In the genomic region with DNA sequence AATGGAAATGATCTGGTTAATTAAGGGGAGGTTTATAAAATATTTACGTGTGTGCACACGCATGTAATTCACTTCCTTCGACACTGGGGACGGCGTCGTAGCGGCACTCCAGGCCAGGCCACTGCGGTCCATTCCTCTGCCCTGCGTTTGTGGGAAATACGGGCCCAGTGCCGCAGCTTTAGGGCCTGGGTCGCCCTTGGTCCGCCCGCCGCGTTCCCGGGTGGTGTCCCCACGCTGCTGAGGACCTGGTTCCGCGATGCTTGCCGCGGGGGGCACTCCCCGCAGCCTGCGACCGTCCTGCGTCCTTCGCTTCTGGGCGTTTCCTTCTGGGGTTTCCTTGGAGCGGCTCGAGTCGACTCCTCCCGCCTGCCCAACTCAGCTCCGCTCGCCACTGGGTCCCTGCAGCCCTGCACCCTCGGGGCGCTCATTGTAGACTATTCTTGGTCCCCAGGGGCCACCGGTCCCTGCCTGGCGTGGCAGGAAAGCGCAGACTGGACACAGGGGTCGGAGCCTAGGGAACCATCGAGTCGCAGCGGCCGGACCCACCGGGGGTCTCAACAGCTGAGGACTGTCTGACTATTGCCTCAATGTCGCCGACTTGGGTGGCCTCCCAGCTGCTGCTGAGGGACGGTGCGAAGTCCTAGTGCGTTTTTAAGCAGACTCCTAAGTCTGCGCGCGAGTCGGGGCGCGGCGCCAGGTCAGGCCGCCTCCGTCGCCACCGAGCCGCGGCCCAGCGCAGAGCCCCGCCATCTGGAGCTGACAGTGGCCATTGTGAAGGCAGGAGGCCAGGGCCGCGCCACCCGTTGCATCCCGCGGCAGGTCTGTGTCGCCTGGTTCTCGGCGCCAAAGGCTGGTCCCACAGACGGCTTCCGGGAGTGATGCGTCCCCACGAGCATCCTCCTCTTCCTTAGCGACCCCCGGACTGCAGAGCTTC, we compare ENCODE assay signal across 16 cellular contexts. TPM values are rescaled to one million over a fixed set of nuclear protein-coding genes. Genes with fewer than 3 reads are reported as not detected.
DNase-seq lines count a peak whose midpoint lies in the region; ATAC-seq lines count a peak whose summit lies in the region.
"Had no signal": no experiment of that assay in that cellular context is flagged by ENCODE, and none has a peak within 500 bp of the region (broad histone marks: within the 10 kb centered on the region; RNA-seq: fewer than 3 reads in every experiment).

No MANE protein-coding gene starts in this region.

- H3K27me3 ChIP-seq in HUES48 (ENCODE audit: control insufficient read depth, insufficient read depth, low read length) (peaks cover 94% of the 10 kb centered on the region), iPS-18a (ENCODE audit: control insufficient read depth, insufficient read depth, low read length) (peaks cover 94% of the 10 kb centered on the region)

- peaks cover 50% of the 10 kb centered on the region for H3K27me3 Mint-ChIP-seq in activated T-helper 1 cell treated with anti-CD3 and anti-CD28 coated beads, Interleukin-12 subunit alpha, Interleukin-12 subunit beta, Interleukin-2, Interleukin-4 antibody, amounts not matched to agents 30 ng/mL and 10 ng/mL and 1 ng/mL, durations not matched to agents 14 hours and 24 hours and 36 hours (ENCODE audit: insufficient read depth)

- no peak for ATAC-seq in GM18519 (IDR thresholded peaks at IDR 0.05; ENCODE audit: low FRiP score, unreplicated experiment)
- ATAC-seq: right cardiac atrium; stimulated activated naive CD8-positive, alpha-beta T cell treated with anti-CD3 and anti-CD28 coated beads, Interleukin-15, Interleukin-2, amounts not matched to agents 100 U/mL and 50 U/mL, for 24 hours had no signal

- H3K4me3 ChIP-seq in HUES48 (ENCODE audit: low read depth, low read length) (peak overlapping the region; percentile 52), iPS-18a (ENCODE audit: low read length) (peak overlapping the region; percentile 49), skin epidermis (peak overlapping the region in 6 of 7 experiments; percentile 0 to 35 (median 10))
- H3K4me3 ChIP-seq: SK-N-MC had no signal

- no peaks in the 10 kb centered on the region for H3K4me1 Mint-ChIP-seq in activated T-helper 1 cell treated with anti-CD3 and anti-CD28 coated beads, Interleukin-12 subunit alpha, Interleukin-12 subunit beta, Interleukin-2, Interleukin-4 antibody, amounts not matched to agents 30 ng/mL and 10 ng/mL and 1 ng/mL, durations not matched to agents 14 hours and 24 hours and 36 hours (ENCODE audit: low read depth)

- H3K9ac ChIP-seq in HUES48 (ENCODE audit: low read depth, low read length) (no peak overlapping the region), iPS-18a (ENCODE audit: low read length) (no peak overlapping the region)

- no peaks in the 10 kb centered on the region for H3K9me3 ChIP-seq in HUES48 (ENCODE audit: control insufficient read depth, insufficient read depth, low read length)
- no peaks in the 10 kb centered on the region for H3K9me3 ChIP-seq in iPS-18a (ENCODE audit: control insufficient read depth, low read depth, low read length)

- peaks cover 2% of the 10 kb centered on the region for H3K36me3 Mint-ChIP-seq in activated T-helper 1 cell treated with anti-CD3 and anti-CD28 coated beads, Interleukin-12 subunit alpha, Interleukin-12 subunit beta, Interleukin-2, Interleukin-4 antibody, amounts not matched to agents 30 ng/mL and 10 ng/mL and 1 ng/mL, durations not matched to agents 14 hours and 24 hours and 36 hours (ENCODE audit: low read depth)
- H3K36me3 Mint-ChIP-seq: activated naive CD8-positive, alpha-beta T cell treated with anti-CD3 and anti-CD28 coated beads, Interleukin-2, amount 10 ng/mL, durations not matched to agents 7 days and 5 days; CD4-positive, alpha-beta memory T cell had no signal

- H3K27ac ChIP-seq in HUES48 (ENCODE audit: low read depth, low read length): no peak overlapping the region
- H3K27ac ChIP-seq in iPS-18a (ENCODE audit: low read length): no peak overlapping the region
- H3K27ac ChIP-seq in skin epidermis: peak overlapping the region in 7 of 21 experiments; percentile 33 to 65 (median 54)
- H3K27ac ChIP-seq: SK-N-MC had no signal

- H3K9me3 Mint-ChIP-seq in activated T-helper 1 cell treated with anti-CD3 and anti-CD28 coated beads, Interleukin-12 subunit alpha, Interleukin-12 subunit beta, Interleukin-2, Interleukin-4 antibody, amounts not matched to agents 30 ng/mL and 10 ng/mL and 1 ng/mL, durations not matched to agents 14 hours and 24 hours and 36 hours: no peaks in the 10 kb centered on the region
- H3K9me3 Mint-ChIP-seq: activated naive CD8-positive, alpha-beta T cell treated with anti-CD3 and anti-CD28 coated beads, Interleukin-2, amount 10 ng/mL, durations not matched to agents 7 days and 5 days had no signal

- peaks cover 27% of the 10 kb centered on the region for H3K4me1 ChIP-seq in HUES48 (ENCODE audit: control insufficient read depth, insufficient read depth, low read length)
- H3K4me1 ChIP-seq in iPS-18a (ENCODE audit: control insufficient read depth, low read depth, low read length): peaks cover 20% of the 10 kb centered on the region

- no peak overlapping the region for H3K4me3 Mint-ChIP-seq in activated T-helper 1 cell treated with anti-CD3 and anti-CD28 coated beads, Interleukin-12 subunit alpha, Interleukin-12 subunit beta, Interleukin-2, Interleukin-4 antibody, amounts not matched to agents 30 ng/mL and 10 ng/mL and 1 ng/mL, durations not matched to agents 14 hours and 24 hours and 36 hours
- H3K4me3 Mint-ChIP-seq: activated naive CD8-positive, alpha-beta T cell treated with anti-CD3 and anti-CD28 coated beads, Interleukin-2, amount 10 ng/mL, durations not matched to agents 7 days and 5 days; CD4-positive, alpha-beta memory T cell; HFFc6 had no signal

- H3K27ac Mint-ChIP-seq in activated T-helper 1 cell treated with anti-CD3 and anti-CD28 coated beads, Interleukin-12 subunit alpha, Interleukin-12 subunit beta, Interleukin-2, Interleukin-4 antibody, amounts not matched to agents 30 ng/mL and 10 ng/mL and 1 ng/mL, durations not matched to agents 14 hours and 24 hours and 36 hours: peak overlapping the region; percentile 12
- H3K27ac Mint-ChIP-seq: activated naive CD8-positive, alpha-beta T cell treated with anti-CD3 and anti-CD28 coated beads, Interleukin-2, amount 10 ng/mL, durations not matched to agents 7 days and 5 days; HFFc6 had no signal

- intact Hi-C loops in activated T-helper 1 cell treated with anti-CD3 and anti-CD28 coated beads, Interleukin-12 subunit alpha, Interleukin-12 subunit beta, Interleukin-2, Interleukin-4 antibody, amounts not matched to agents 30 ng/mL and 10 ng/mL and 1 ng/mL, durations not matched to agents 14 hours and 24 hours and 36 hours (cut with micrococcal nuclease): loop anchor here (5.0 kb wide), 1 partner anchor 839 kb away; a partner anchor contains a TSS

- DNase-seq in activated T-helper 1 cell treated with anti-CD3 and anti-CD28 coated beads, Interleukin-12 subunit alpha, Interleukin-12 subunit beta, Interleukin-2, Interleukin-4 antibody, amounts not matched to agents 30 ng/mL and 10 ng/mL and 1 ng/mL, durations not matched to agents 14 hours and 24 hours and 36 hours (ENCODE audit: low spot score): no peak
- no peak for DNase-seq in amygdala (lab: John Stamatoyannopoulos, UW)
- DNase-seq in NCI-H2107 (lab: John Stamatoyannopoulos, UW): no peak
- DNase-seq: activated naive CD8-positive, alpha-beta T cell treated with anti-CD3 and anti-CD28 coated beads, Interleukin-2, amount 10 ng/mL, durations not matched to agents 7 days and 5 days; CD4-positive, alpha-beta memory T cell; cortex of kidney; GF-D8; HFFc6; islet precursor cell; right cardiac atrium; stimulated activated naive CD8-positive, alpha-beta T cell treated with anti-CD3 and anti-CD28 coated beads, Interleukin-15, Interleukin-2, amounts not matched to agents 100 U/mL and 50 U/mL, for 24 hours had no signal

- no peaks in the 10 kb centered on the region for H3K36me3 ChIP-seq in HUES48 (ENCODE audit: control insufficient read depth, insufficient read depth, low read length)
- H3K36me3 ChIP-seq in iPS-18a (ENCODE audit: control insufficient read depth, low read depth, low read length): no peaks in the 10 kb centered on the region

RNA-seq across cellular contexts. Expression of a gene that starts 4.4 kb away (rescaled TPM):
- not detected in 2 replicates for total RNA-seq in activated T-helper 1 cell treated with anti-CD3 and anti-CD28 coated beads, Interleukin-12 subunit alpha, Interleukin-12 subunit beta, Interleukin-2, Interleukin-4 antibody, amounts not matched to agents 30 ng/mL and 10 ng/mL and 1 ng/mL, durations not matched to agents 14 hours and 24 hours and 36 hours
- total RNA-seq: activated naive CD8-positive, alpha-beta T cell treated with anti-CD3 and anti-CD28 coated beads, Interleukin-2, amount 10 ng/mL, durations not matched to agents 7 days and 5 days; CD4-positive, alpha-beta memory T cell; HFFc6; right cardiac atrium had no signal
